Comparison of ENCODE assay signal across 8 cellular contexts in genomic region chr5:141192110-141192725, GRCh38. TPM values are rescaled to one million over a fixed set of nuclear protein-coding genes. Genes with fewer than 3 reads are reported as not detected.
DNase-seq lines count a peak whose midpoint lies in the region; ATAC-seq, FAIRE-seq and TF ChIP-seq lines count a peak whose summit lies in the region.

TSS of gene PCDHB10 (plus strand) at chr5:141192353. CDS start at chr5:141192553, 200 bp downstream.

- H3K36me3 Mint-ChIP-seq in astrocyte (ENCODE audit: low read depth, unreplicated experiment): peaks cover 12% of the 10 kb centered on the region

- no peaks in the 10 kb centered on the region for H3F3A ChIP-seq in Loucy (ENCODE audit: low read depth)

- no peak within 1 kb of the TSS for H3K4me2 ChIP-seq in Loucy (ENCODE audit: low read depth, low read length, poor library complexity, severe bottlenecking)
- no peak within 1 kb of the TSS for H3K4me2 ChIP-seq in astrocyte (ENCODE audit: low read length)

- no peaks in the 10 kb centered on the region for H3K9me2 ChIP-seq in Loucy (replicated peaks; ENCODE audit: low read depth, low read length)

- H3K4me1 Mint-ChIP-seq in astrocyte (ENCODE audit: low read depth, unreplicated experiment): no peaks in the 10 kb centered on the region

- TF ChIP-seq CTCF in Loucy (conservative IDR thresholded peaks at IDR 0.05; ENCODE audit: low read length) (peak; percentile 77), astrocyte (IDR thresholded peaks at IDR 0.05; ENCODE audit: insufficient read depth, low read depth, low read length) (peak; percentile 19)

- no peaks in the 10 kb centered on the region for H4K20me1 ChIP-seq in Loucy (ENCODE audit: insufficient read depth, low read length, poor library complexity, severe bottlenecking)
- no peaks in the 10 kb centered on the region for H4K20me1 ChIP-seq in astrocyte (ENCODE audit: insufficient read depth, low read length)

- no peak for FAIRE-seq in astrocyte (lab: Jason Lieb, UNC)

- no peak within 1 kb of the TSS for H3K4me3 ChIP-seq in Loucy (ENCODE audit: low read length, poor library complexity, severe bottlenecking)
- no peak within 1 kb of the TSS for H3K4me3 ChIP-seq in astrocyte (ENCODE audit: insufficient read depth, low read depth, low read length)

- H3K9ac ChIP-seq in Loucy (ENCODE audit: low read depth, low read length, poor library complexity, severe bottlenecking) (no peak within 1 kb of the TSS), astrocyte (ENCODE audit: low read length) (no peak within 1 kb of the TSS)

- H2AFZ ChIP-seq in Loucy (ENCODE audit: low read length) (no peak within 1 kb of the TSS), astrocyte (ENCODE audit: low read depth, low read length) (no peak within 1 kb of the TSS)

- H3K9me3 Mint-ChIP-seq in astrocyte (ENCODE audit: unreplicated experiment): peaks cover 29% of the 10 kb centered on the region

- H3K79me2 ChIP-seq in Loucy (ENCODE audit: insufficient read depth, low read length) (no peaks in the 10 kb centered on the region), astrocyte (ENCODE audit: insufficient read depth, low read length) (no peaks in the 10 kb centered on the region)

- H3K36me3 ChIP-seq in Loucy (ENCODE audit: insufficient read depth, low read length): no peaks in the 10 kb centered on the region
- no peaks in the 10 kb centered on the region for H3K36me3 ChIP-seq in astrocyte (ENCODE audit: insufficient read depth, low read length)

- H3K4me3 Mint-ChIP-seq in astrocyte (ENCODE audit: unreplicated experiment): peak within 1 kb of the TSS; percentile 79

- no peaks in the 10 kb centered on the region for H3K27me3 ChIP-seq in Loucy (ENCODE audit: insufficient read depth, low read length, poor library complexity, severe bottlenecking)
- H3K27me3 ChIP-seq in astrocyte (ENCODE audit: insufficient read depth, low read length): no peaks in the 10 kb centered on the region

- H3K4me1 ChIP-seq in Loucy (ENCODE audit: insufficient read depth, low read length, poor library complexity, severe bottlenecking) (no peaks in the 10 kb centered on the region), astrocyte (ENCODE audit: insufficient read depth, low read length) (no peaks in the 10 kb centered on the region)

- no peak for ATAC-seq in GM18502 (IDR thresholded peaks at IDR 0.05; ENCODE audit: poor library complexity, unreplicated experiment)

- no peak within 1 kb of the TSS for H3K27ac ChIP-seq in astrocyte (ENCODE audit: low read depth, low read length)

- no peaks in the 10 kb centered on the region for H3K27me3 Mint-ChIP-seq in astrocyte (ENCODE audit: low read depth, unreplicated experiment)

- H3K27ac Mint-ChIP-seq in astrocyte (ENCODE audit: unreplicated experiment): no peak within 1 kb of the TSS

- DNase-seq in SIG-M5 treated with dmso at 0.1 percent for 504 hours (lab: John Stamatoyannopoulos, UW; ENCODE audit: unreplicated experiment): peak; percentile 44
- no peak for DNase-seq in SIG-M5 (lab: John Stamatoyannopoulos, UW)
- DNase-seq in astrocyte (ENCODE audit: low read depth): no peak
- DNase-seq in medulla oblongata (ENCODE audit: extremely low spot score): peak; percentile 40
- DNase-seq in NCI-H345 treated with DMSO at 0.1 percent for 48 hours (lab: John Stamatoyannopoulos, UW; ENCODE audit: unreplicated experiment): no peak
- DNase-seq in NCI-H774 (lab: John Stamatoyannopoulos, UW): no peak

- H3K9me3 ChIP-seq in Loucy (ENCODE audit: insufficient read depth, low read depth, low read length) (no peaks in the 10 kb centered on the region), astrocyte (ENCODE audit: insufficient read depth, low read depth, low read length) (peaks cover 3% of the 10 kb centered on the region)

RNA-seq across cellular contexts. Expression of gene PCDHB10, which starts in this region (rescaled TPM):
- total RNA-seq in astrocyte: 6.4 and 7.0 TPM in 2 replicates

Comparison
In these comparisons a context has a peak if more than half of its experiments do, and no peak if none do; other contexts are left out.
1. DNase-seq: peak in SIG-M5 treated with dmso at 0.1 percent for 504 hours (single experiment) and medulla oblongata (single experiment); none in SIG-M5 (single experiment), astrocyte (single experiment), NCI-H345 treated with DMSO at 0.1 percent for 48 hours (single experiment) and NCI-H774 (single experiment).